ENCODE assay signal across 1 cellular context in the genomic region with DNA sequence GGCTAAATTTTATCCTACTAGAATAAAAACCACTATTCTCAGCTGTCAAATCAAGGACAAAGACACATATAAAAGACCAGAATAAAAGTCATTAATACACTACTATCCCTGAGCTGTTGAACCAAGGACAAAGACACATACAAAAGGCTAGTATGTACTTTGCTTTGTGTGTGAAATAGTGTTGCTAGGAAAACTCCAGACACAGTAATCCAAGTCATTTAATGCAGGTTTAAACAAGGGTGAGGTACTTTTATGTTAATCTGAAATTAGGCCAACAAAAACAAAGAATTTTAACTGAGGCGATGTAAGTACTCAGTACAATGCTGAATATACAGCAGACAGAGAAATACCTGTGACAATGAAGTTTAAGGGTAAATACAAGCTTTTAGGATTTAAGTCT.
TF ChIP-seq lines count a peak whose summit lies in the region.

No MANE protein-coding gene starts in this region.

TF ChIP-seq in HepG2, 621 proteins besides CTCF, POLR2A, EP300 and RAD21:
- TF ChIP-seq, protein P1, sequence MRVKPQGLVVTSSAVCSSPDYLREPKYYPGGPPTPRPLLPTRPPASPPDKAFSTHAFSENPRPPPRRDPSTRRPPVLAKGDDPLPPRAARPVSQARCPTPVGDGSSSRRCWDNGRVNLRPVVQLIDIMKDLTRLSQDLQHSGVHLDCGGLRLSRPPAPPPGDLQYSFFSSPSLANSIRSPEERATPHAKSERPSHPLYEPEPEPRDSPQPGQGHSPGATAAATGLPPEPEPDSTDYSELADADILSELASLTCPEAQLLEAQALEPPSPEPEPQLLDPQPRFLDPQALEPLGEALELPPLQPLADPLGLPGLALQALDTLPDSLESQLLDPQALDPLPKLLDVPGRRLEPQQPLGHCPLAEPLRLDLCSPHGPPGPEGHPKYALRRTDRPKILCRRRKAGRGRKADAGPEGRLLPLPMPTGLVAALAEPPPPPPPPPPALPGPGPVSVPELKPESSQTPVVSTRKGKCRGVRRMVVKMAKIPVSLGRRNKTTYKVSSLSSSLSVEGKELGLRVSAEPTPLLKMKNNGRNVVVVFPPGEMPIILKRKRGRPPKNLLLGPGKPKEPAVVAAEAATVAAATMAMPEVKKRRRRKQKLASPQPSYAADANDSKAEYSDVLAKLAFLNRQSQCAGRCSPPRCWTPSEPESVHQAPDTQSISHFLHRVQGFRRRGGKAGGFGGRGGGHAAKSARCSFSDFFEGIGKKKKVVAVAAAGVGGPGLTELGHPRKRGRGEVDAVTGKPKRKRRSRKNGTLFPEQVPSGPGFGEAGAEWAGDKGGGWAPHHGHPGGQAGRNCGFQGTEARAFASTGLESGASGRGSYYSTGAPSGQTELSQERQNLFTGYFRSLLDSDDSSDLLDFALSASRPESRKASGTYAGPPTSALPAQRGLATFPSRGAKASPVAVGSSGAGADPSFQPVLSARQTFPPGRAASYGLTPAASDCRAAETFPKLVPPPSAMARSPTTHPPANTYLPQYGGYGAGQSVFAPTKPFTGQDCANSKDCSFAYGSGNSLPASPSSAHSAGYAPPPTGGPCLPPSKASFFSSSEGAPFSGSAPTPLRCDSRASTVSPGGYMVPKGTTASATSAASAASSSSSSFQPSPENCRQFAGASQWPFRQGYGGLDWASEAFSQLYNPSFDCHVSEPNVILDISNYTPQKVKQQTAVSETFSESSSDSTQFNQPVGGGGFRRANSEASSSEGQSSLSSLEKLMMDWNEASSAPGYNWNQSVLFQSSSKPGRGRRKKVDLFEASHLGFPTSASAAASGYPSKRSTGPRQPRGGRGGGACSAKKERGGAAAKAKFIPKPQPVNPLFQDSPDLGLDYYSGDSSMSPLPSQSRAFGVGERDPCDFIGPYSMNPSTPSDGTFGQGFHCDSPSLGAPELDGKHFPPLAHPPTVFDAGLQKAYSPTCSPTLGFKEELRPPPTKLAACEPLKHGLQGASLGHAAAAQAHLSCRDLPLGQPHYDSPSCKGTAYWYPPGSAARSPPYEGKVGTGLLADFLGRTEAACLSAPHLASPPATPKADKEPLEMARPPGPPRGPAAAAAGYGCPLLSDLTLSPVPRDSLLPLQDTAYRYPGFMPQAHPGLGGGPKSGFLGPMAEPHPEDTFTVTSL (CRISPR knock-in tag; IDR thresholded peaks at IDR 0.05; ENCODE audit: borderline replicate concordance) = no peak
- TF ChIP-seq TRIM24 (CRISPR knock-in tag; IDR thresholded peaks at IDR 0.05) (no peak), KDM2A (CRISPR knock-in tag; IDR thresholded peaks at IDR 0.05; ENCODE audit: borderline replicate concordance, low read depth) (no peak), CBFB (CRISPR knock-in tag; IDR thresholded peaks at IDR 0.05) (no peak), ZNF713 (CRISPR knock-in tag; IDR thresholded peaks at IDR 0.05) (no peak), KDM1A (CRISPR knock-in tag; IDR thresholded peaks at IDR 0.05) (no peak), MED8 (CRISPR knock-in tag; IDR thresholded peaks at IDR 0.05; ENCODE audit: insufficient replicate concordance) (no peak), HNF4G (IDR thresholded peaks at IDR 0.05; ENCODE audit: borderline replicate concordance, low read depth, low read length) (no peak), HNF4G (CRISPR knock-in tag; IDR thresholded peaks at IDR 0.05; ENCODE audit: borderline replicate concordance, low read depth) (no peak), ONECUT2 (CRISPR knock-in tag; IDR thresholded peaks at IDR 0.05) (no peak), SMAD3 (CRISPR knock-in tag; IDR thresholded peaks at IDR 0.05) (no peak), GPN1 (CRISPR knock-in tag; IDR thresholded peaks at IDR 0.05; ENCODE audit: borderline replicate concordance) (no peak), DPF2 (CRISPR knock-in tag; IDR thresholded peaks at IDR 0.05; ENCODE audit: borderline replicate concordance, low read depth) (no peak), ZNF354B (CRISPR knock-in tag; IDR thresholded peaks at IDR 0.05) (no peak)
- TF ChIP-seq, protein P2, sequence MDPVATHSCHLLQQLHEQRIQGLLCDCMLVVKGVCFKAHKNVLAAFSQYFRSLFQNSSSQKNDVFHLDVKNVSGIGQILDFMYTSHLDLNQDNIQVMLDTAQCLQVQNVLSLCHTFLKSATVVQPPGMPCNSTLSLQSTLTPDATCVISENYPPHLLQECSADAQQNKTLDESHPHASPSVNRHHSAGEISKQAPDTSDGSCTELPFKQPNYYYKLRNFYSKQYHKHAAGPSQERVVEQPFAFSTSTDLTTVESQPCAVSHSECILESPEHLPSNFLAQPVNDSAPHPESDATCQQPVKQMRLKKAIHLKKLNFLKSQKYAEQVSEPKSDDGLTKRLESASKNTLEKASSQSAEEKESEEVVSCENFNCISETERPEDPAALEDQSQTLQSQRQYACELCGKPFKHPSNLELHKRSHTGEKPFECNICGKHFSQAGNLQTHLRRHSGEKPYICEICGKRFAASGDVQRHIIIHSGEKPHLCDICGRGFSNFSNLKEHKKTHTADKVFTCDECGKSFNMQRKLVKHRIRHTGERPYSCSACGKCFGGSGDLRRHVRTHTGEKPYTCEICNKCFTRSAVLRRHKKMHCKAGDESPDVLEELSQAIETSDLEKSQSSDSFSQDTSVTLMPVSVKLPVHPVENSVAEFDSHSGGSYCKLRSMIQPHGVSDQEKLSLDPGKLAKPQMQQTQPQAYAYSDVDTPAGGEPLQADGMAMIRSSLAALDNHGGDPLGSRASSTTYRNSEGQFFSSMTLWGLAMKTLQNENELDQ (CRISPR knock-in tag; IDR thresholded peaks at IDR 0.05; ENCODE audit: borderline replicate concordance) = no peak
